Comparison of ENCODE assay signal across 7 cellular contexts in the genomic region with DNA sequence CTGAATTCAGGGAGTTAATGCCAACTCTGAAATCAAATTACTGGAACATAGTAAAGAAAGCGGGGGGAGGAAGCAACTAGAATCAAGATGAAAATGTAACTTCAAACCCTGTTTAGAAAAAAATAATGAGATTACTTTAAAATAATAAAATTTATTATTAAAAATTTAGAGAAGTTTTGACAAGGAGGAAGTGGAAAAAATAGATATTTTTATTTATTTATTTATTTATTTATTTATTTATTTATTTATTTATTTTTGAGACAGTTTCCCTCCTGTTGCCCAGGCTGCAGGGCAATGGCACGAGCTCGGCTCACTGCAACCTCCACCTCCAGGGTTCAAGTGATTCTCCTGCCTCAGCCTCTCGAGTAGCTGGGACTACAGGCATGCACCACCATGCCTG.
A peak's percentile ranks its signal among the peaks of the same experiment; 100 is the strongest.
DNase-seq lines count a peak whose midpoint lies in the region; ATAC-seq, FAIRE-seq and TF ChIP-seq lines count a peak whose summit lies in the region.
"Not testable (repeated sequence)": the region's sequence is repeated elsewhere in the genome, so short reads cannot be mapped to it uniquely, and the experiment has no call there.

No MANE protein-coding gene starts in this region.

- H3K4me1 ChIP-seq in BLaER1 treated with 17β-estradiol and CSF1 and Interleukin-3, amounts not matched to agents 10 nM and 100 nM: peaks cover 3 to 95% (median 38%) of the 10 kb centered on the region in 10 experiments
- H3K4me1 ChIP-seq in endothelial cell of umbilical vein (ENCODE audit: control insufficient read depth, extremely low read depth, insufficient read depth, low read length): not testable (repeated sequence)
- peaks cover 81 to 82% of the 10 kb centered on the region in 2 experiments for H3K4me1 ChIP-seq in neutrophil (ENCODE audit: control insufficient read depth in 1 of 2, insufficient read depth in 1 of 2, low read depth in 1 of 2, low read length in 1 of 2)

- H3K27ac Mint-ChIP-seq in T-helper 1 cell treated with Interleukin-12 subunit alpha and Interleukin-12 subunit beta and Interleukin-4 antibody, amounts not matched to agents 30 μg/mL and 1 μg/mL, for 36 hours: peak overlapping the region; percentile 29
- H3K27ac Mint-ChIP-seq in activated CD8-positive, alpha-beta memory T cell treated with anti-CD3 and anti-CD28 coated beads, Interleukin-2, amount 10 ng/mL, durations not matched to agents 7 days and 5 days: peak overlapping the region; percentile 68
- H3K27ac Mint-ChIP-seq in activated naive CD4-positive, alpha-beta T cell treated with anti-CD3 and anti-CD28 coated beads, Interleukin-2, amount 50 U/mL, for 72 hours: peak overlapping the region; percentile 37 to 84

- CTCF ChIA-PET in activated CD8-positive, alpha-beta memory T cell treated with anti-CD3 and anti-CD28 coated beads, Interleukin-2, amount 10 ng/mL, durations not matched to agents 7 days and 5 days (lab: Charles Lee); endothelial cell of umbilical vein (lab: Charles Lee): not testable (repeated sequence)

- H3K9me3 Mint-ChIP-seq in T-helper 1 cell treated with Interleukin-12 subunit alpha and Interleukin-12 subunit beta and Interleukin-4 antibody, amounts not matched to agents 30 μg/mL and 1 μg/mL, for 36 hours: peaks cover 12% of the 10 kb centered on the region
- not testable (repeated sequence) for H3K9me3 Mint-ChIP-seq in activated CD8-positive, alpha-beta memory T cell treated with anti-CD3 and anti-CD28 coated beads, Interleukin-2, amount 10 ng/mL, durations not matched to agents 7 days and 5 days (ENCODE audit: low read depth); activated naive CD4-positive, alpha-beta T cell treated with anti-CD3 and anti-CD28 coated beads, Interleukin-2, amount 50 U/mL, for 72 hours

- BruUV-seq in endothelial cell of umbilical vein (replicated peaks; lab: Mats Ljungman, UMichigan): not testable (repeated sequence)

- intact Hi-C loops in endothelial cell of umbilical vein (cut with micrococcal nuclease): not testable (repeated sequence)

- not testable (repeated sequence) for H3K27me3 Mint-ChIP-seq in T-helper 1 cell treated with Interleukin-12 subunit alpha and Interleukin-12 subunit beta and Interleukin-4 antibody, amounts not matched to agents 30 μg/mL and 1 μg/mL, for 36 hours (ENCODE audit: low read depth); activated CD8-positive, alpha-beta memory T cell treated with anti-CD3 and anti-CD28 coated beads, Interleukin-2, amount 10 ng/mL, durations not matched to agents 7 days and 5 days

- not testable (repeated sequence) for H3K36me3 ChIP-seq in BLaER1 treated with 17β-estradiol and CSF1 and Interleukin-3, amounts not matched to agents 10 nM and 100 nM; endothelial cell of umbilical vein (ENCODE audit: control insufficient read depth in 2 of 2, extremely low read depth in 1 of 2, insufficient read depth in 2 of 2, low read length in 2 of 2); neutrophil

- not testable (repeated sequence) for TF ChIP-seq CTCF in endothelial cell of umbilical vein (IDR thresholded peaks at IDR 0.05; ENCODE audit: extremely low read depth in 1 of 2, insufficient read depth in 1 of 2, low read depth in 1 of 2, low read length in 2 of 2); neutrophil (IDR thresholded peaks at IDR 0.05)

- not testable (repeated sequence) for DNase-seq in activated CD8-positive, alpha-beta memory T cell treated with anti-CD3 and anti-CD28 coated beads, Interleukin-2, amount 10 ng/mL, durations not matched to agents 7 days and 5 days; activated naive CD4-positive, alpha-beta T cell treated with anti-CD3 and anti-CD28 coated beads, Interleukin-2, amount 50 U/mL, for 72 hours (ENCODE audit: low spot score in 2 of 2); endothelial cell of umbilical vein (ENCODE audit: low read depth, low spot score)

- H3K27ac ChIP-seq in BLaER1 treated with 17β-estradiol and CSF1 and Interleukin-3, amounts not matched to agents 10 nM and 100 nM: peak overlapping the region in 9 of 11 experiments; percentile 41 to 99 (median 82); a peak in 16 of 22 replicates
- peak overlapping the region; percentile 74 for H3K27ac ChIP-seq in endothelial cell of umbilical vein (ENCODE audit: insufficient read depth, low read depth, low read length)
- H3K27ac ChIP-seq in neutrophil: peak overlapping the region; percentile 92

- H3K9me1 ChIP-seq in endothelial cell of umbilical vein (replicated peaks; ENCODE audit: control insufficient read depth, extremely low read depth, insufficient read depth, low read length): not testable (repeated sequence)

- not testable (repeated sequence) for TF ChIP-seq POLR2A in endothelial cell of umbilical vein (IDR thresholded peaks at IDR 0.05; ENCODE audit: low read depth, low read length)

- H3K9ac ChIP-seq in BLaER1 treated with 17β-estradiol and CSF1 and Interleukin-3, amounts not matched to agents 10 nM and 100 nM: peak overlapping the region in 5 of 11 experiments; percentile 62 to 87 (median 80); a peak in 9 of 22 replicates
- peak overlapping the region; percentile 51 for H3K9ac ChIP-seq in endothelial cell of umbilical vein (replicated peaks; ENCODE audit: extremely low read depth, insufficient read depth, low read length)

- H3K36me3 Mint-ChIP-seq in T-helper 1 cell treated with Interleukin-12 subunit alpha and Interleukin-12 subunit beta and Interleukin-4 antibody, amounts not matched to agents 30 μg/mL and 1 μg/mL, for 36 hours (ENCODE audit: low read depth): peaks cover 10% of the 10 kb centered on the region
- H3K36me3 Mint-ChIP-seq in activated CD8-positive, alpha-beta memory T cell treated with anti-CD3 and anti-CD28 coated beads, Interleukin-2, amount 10 ng/mL, durations not matched to agents 7 days and 5 days: not testable (repeated sequence)
- H3K36me3 Mint-ChIP-seq in activated naive CD4-positive, alpha-beta T cell treated with anti-CD3 and anti-CD28 coated beads, Interleukin-2, amount 50 U/mL, for 72 hours: peaks cover 6 to 23% of the 10 kb centered on the region in 2 donors

- peak overlapping the region in 8 of 11 experiments; percentile 29 to 88 (median 78); a peak in 13 of 22 replicates for H3K4me2 ChIP-seq in BLaER1 treated with 17β-estradiol and CSF1 and Interleukin-3, amounts not matched to agents 10 nM and 100 nM
- H3K4me2 ChIP-seq in endothelial cell of umbilical vein (ENCODE audit: insufficient read depth, low read length): not testable (repeated sequence)

- H3K27me3 ChIP-seq in BLaER1 treated with 17β-estradiol and CSF1 and Interleukin-3, amounts not matched to agents 10 nM and 100 nM; endothelial cell of umbilical vein (ENCODE audit: control insufficient read depth in 2 of 2, insufficient read depth in 2 of 2, low read length in 2 of 2); neutrophil: not testable (repeated sequence)

- H3K4me3 ChIP-seq in BLaER1 treated with 17β-estradiol and CSF1 and Interleukin-3, amounts not matched to agents 10 nM and 100 nM; endothelial cell of umbilical vein (replicated peaks in 1 of 3; ENCODE audit: insufficient read depth in 1 of 3, low read depth in 1 of 3, low read length in 3 of 3): not testable (repeated sequence)
- peak overlapping the region in 1 of 2 experiments; percentile 19 for H3K4me3 ChIP-seq in neutrophil (ENCODE audit: low read depth in 1 of 2, low read length in 1 of 2)

- peak; percentile 2 for ATAC-seq in HG03280 (IDR thresholded peaks at IDR 0.05; ENCODE audit: unreplicated experiment)
- ATAC-seq in activated CD8-positive, alpha-beta memory T cell treated with anti-CD3 and anti-CD28 coated beads, Interleukin-2, amount 10 ng/mL, durations not matched to agents 7 days and 5 days: not testable (repeated sequence)
- peak; percentile 20 to 34 for ATAC-seq in activated naive CD4-positive, alpha-beta T cell treated with anti-CD3 and anti-CD28 coated beads, Interleukin-2, amount 50 U/mL, for 72 hours

- H3K4me1 Mint-ChIP-seq in T-helper 1 cell treated with Interleukin-12 subunit alpha and Interleukin-12 subunit beta and Interleukin-4 antibody, amounts not matched to agents 30 μg/mL and 1 μg/mL, for 36 hours (ENCODE audit: low read depth): peaks cover 38% of the 10 kb centered on the region
- peaks cover 35% of the 10 kb centered on the region for H3K4me1 Mint-ChIP-seq in activated CD8-positive, alpha-beta memory T cell treated with anti-CD3 and anti-CD28 coated beads, Interleukin-2, amount 10 ng/mL, durations not matched to agents 7 days and 5 days

- peak overlapping the region; percentile 31 for H3K4me3 Mint-ChIP-seq in T-helper 1 cell treated with Interleukin-12 subunit alpha and Interleukin-12 subunit beta and Interleukin-4 antibody, amounts not matched to agents 30 μg/mL and 1 μg/mL, for 36 hours
- not testable (repeated sequence) for H3K4me3 Mint-ChIP-seq in activated CD8-positive, alpha-beta memory T cell treated with anti-CD3 and anti-CD28 coated beads, Interleukin-2, amount 10 ng/mL, durations not matched to agents 7 days and 5 days

- FAIRE-seq in endothelial cell of umbilical vein (lab: Jason Lieb, UNC): not testable (repeated sequence)

- H2AFZ ChIP-seq in endothelial cell of umbilical vein (ENCODE audit: low read depth, low read length): not testable (repeated sequence)

- not testable (repeated sequence) for H4K20me1 ChIP-seq in BLaER1 treated with 17β-estradiol and CSF1 and Interleukin-3, amounts not matched to agents 10 nM and 100 nM; endothelial cell of umbilical vein (replicated peaks; ENCODE audit: control insufficient read depth, extremely low read depth, insufficient read depth, low read length)

- POLR2A ChIA-PET in endothelial cell of umbilical vein (lab: Charles Lee): not testable (repeated sequence)

- H3K9me3 ChIP-seq in BLaER1 treated with 17β-estradiol and CSF1 and Interleukin-3, amounts not matched to agents 10 nM and 100 nM (replicated peaks in 1 of 11); endothelial cell of umbilical vein (replicated peaks; ENCODE audit: control insufficient read depth, insufficient read depth, low read length); neutrophil: not testable (repeated sequence)

- not testable (repeated sequence) for H3K79me2 ChIP-seq in endothelial cell of umbilical vein (ENCODE audit: control insufficient read depth, insufficient read depth, low read length)

- dilution Hi-C loops in endothelial cell of umbilical vein (cut with MboI; ENCODE audit: extremely low pct_ligation_motif_present, low sequenced_read_pairs): not testable (repeated sequence)
